ENCODE assay signal across 24 cellular contexts in genomic region chr21:42075686-42076471, GRCh38. TPM values are rescaled to one million over a fixed set of nuclear protein-coding genes. Genes with fewer than 3 reads are reported as not detected.
DNase-seq lines count a peak whose midpoint lies in the region; ATAC-seq and TF ChIP-seq lines count a peak whose summit lies in the region.
"Had no signal": no experiment of that assay in that cellular context is flagged by ENCODE, and none has a peak within 500 bp of the region (broad histone marks: within the 10 kb centered on the region; RNA-seq: fewer than 3 reads in every experiment).

No MANE protein-coding gene starts in this region.

- H3K27me3 Mint-ChIP-seq in endodermal cell (ENCODE audit: insufficient read depth), result no peaks in the 10 kb centered on the region
- H3K27me3 Mint-ChIP-seq: CD4-positive, alpha-beta memory T cell had no signal

- H3K4me3 ChIP-seq in WERI-Rb-1 (ENCODE audit: low read depth, low read length) (no peak overlapping the region), endodermal cell (ENCODE audit: low read length) (no peak overlapping the region), osteoblast (ENCODE audit: insufficient read depth, low read length) (no peak overlapping the region), trophoblast cell (ENCODE audit: low read depth, low read length) (no peak overlapping the region), right lobe of liver (no peak overlapping the region)
- H3K4me3 ChIP-seq: BLaER1 treated with 17β-estradiol and CSF1 and Interleukin-3, amounts not matched to agents 10 nM and 100 nM; Peyer's patch had no signal

- H3K4me1 Mint-ChIP-seq in endodermal cell, result peaks cover 27% of the 10 kb centered on the region

- H3K9me3 Mint-ChIP-seq in endodermal cell, result peaks cover 6% of the 10 kb centered on the region
- H3K9me3 Mint-ChIP-seq: CD4-positive, alpha-beta memory T cell; HFFc6 had no signal

- no peaks in the 10 kb centered on the region for H3K36me3 ChIP-seq in WERI-Rb-1
- H3K36me3 ChIP-seq in endodermal cell (ENCODE audit: control insufficient read depth, insufficient read depth, low read length), result no peaks in the 10 kb centered on the region
- no peaks in the 10 kb centered on the region for H3K36me3 ChIP-seq in osteoblast (ENCODE audit: insufficient read depth, low read length)
- H3K36me3 ChIP-seq in trophoblast cell (ENCODE audit: control insufficient read depth in 1 of 2, insufficient read depth in 2 of 2, low read length in 2 of 2), result no peaks in the 10 kb centered on the region
- H3K36me3 ChIP-seq in right lobe of liver, result no peaks in the 10 kb centered on the region
- H3K36me3 ChIP-seq: BLaER1 treated with 17β-estradiol and CSF1 and Interleukin-3, amounts not matched to agents 10 nM and 100 nM; Peyer's patch had no signal

- peak overlapping the region; percentile 91 for H3K27ac Mint-ChIP-seq in endodermal cell
- H3K27ac Mint-ChIP-seq: HFFc6 had no signal

- H3K18ac ChIP-seq in trophoblast cell (ENCODE audit: low read length), result no peak overlapping the region

- no peak overlapping the region for H3K4ac ChIP-seq in trophoblast cell (ENCODE audit: low read depth, low read length)

- H3K27ac ChIP-seq in WERI-Rb-1, result peak overlapping the region; percentile 14; the same call in 1 of the 2 replicates
- no peak overlapping the region for H3K27ac ChIP-seq in endodermal cell (ENCODE audit: low read depth, low read length)
- H3K27ac ChIP-seq in osteoblast (ENCODE audit: low read depth, low read length), result no peak overlapping the region
- H3K27ac ChIP-seq in trophoblast cell (ENCODE audit: low read depth, low read length), result no peak overlapping the region
- H3K27ac ChIP-seq in right lobe of liver, result no peak overlapping the region
- H3K27ac ChIP-seq: BLaER1 treated with 17β-estradiol and CSF1 and Interleukin-3, amounts not matched to agents 10 nM and 100 nM; KMS-11; Peyer's patch had no signal

- H2AFZ ChIP-seq in osteoblast (ENCODE audit: low read length) (no peak overlapping the region), trophoblast cell (ENCODE audit: insufficient read depth, low read length, poor library complexity) (no peak overlapping the region)

- TF ChIP-seq CTCF in WERI-Rb-1 (IDR thresholded peaks at IDR 0.05; ENCODE audit: low read depth, low read length) (peak; percentile 77), endodermal cell (conservative IDR thresholded peaks at IDR 0.05) (peak; percentile 17), osteoblast (IDR thresholded peaks at IDR 0.05; ENCODE audit: extremely low read depth, low read depth, low read length) (no peak), right lobe of liver (IDR thresholded peaks at IDR 0.05) (no peak)

- no peaks in the 10 kb centered on the region for H3K27me3 ChIP-seq in WERI-Rb-1 (ENCODE audit: insufficient read depth, low read depth, severe bottlenecking)
- H3K27me3 ChIP-seq in endodermal cell (ENCODE audit: control insufficient read depth, insufficient read depth, low read length, poor library complexity, severe bottlenecking), result no peaks in the 10 kb centered on the region
- H3K27me3 ChIP-seq in osteoblast (ENCODE audit: insufficient read depth, low read length), result peaks cover 37% of the 10 kb centered on the region
- H3K27me3 ChIP-seq in trophoblast cell (ENCODE audit: insufficient read depth, low read length), result no peaks in the 10 kb centered on the region
- peaks cover 0 to 4% of the 10 kb centered on the region in 2 donors for H3K27me3 ChIP-seq in right lobe of liver
- H3K27me3 ChIP-seq: Peyer's patch had no signal

- 92 to 97% methylated on average over 25 to 35 of the region's 35 CpGs for WGBS in endodermal cell (ENCODE audit: insufficient coverage in 1 of 2, insufficient read length in 1 of 2), 2 experiments
- no CpG with 5 or more reads among the region's 35 CpGs for WGBS in trophoblast cell (ENCODE audit: extremely low coverage, insufficient coverage, insufficient read length)
- 96% methylated on average over 5 of the region's 35 CpGs for WGBS in right lobe of liver (ENCODE audit: insufficient coverage, low coverage, low lambda C conversion rate, missing lambda C conversion rate)

- H3K4me1 ChIP-seq in endodermal cell (ENCODE audit: control insufficient read depth, insufficient read depth, low read length) (peaks cover 6% of the 10 kb centered on the region), osteoblast (ENCODE audit: insufficient read depth, low read length) (peaks cover 7% of the 10 kb centered on the region), trophoblast cell (ENCODE audit: control insufficient read depth in 1 of 2, insufficient read depth in 2 of 2, low read length in 2 of 2) (peaks cover 0 to 2% of the 10 kb centered on the region in 2 experiments), right lobe of liver (no peaks in the 10 kb centered on the region)
- H3K4me1 ChIP-seq: Peyer's patch had no signal

- no peak overlapping the region for H3K23ac ChIP-seq in trophoblast cell (ENCODE audit: low read length)

- H3K14ac ChIP-seq in trophoblast cell (ENCODE audit: low read length), result no peak overlapping the region

- no peaks in the 10 kb centered on the region for H4K20me1 ChIP-seq in osteoblast (ENCODE audit: insufficient read depth, low read length)

- no peak overlapping the region for H4K12ac ChIP-seq in trophoblast cell (ENCODE audit: low read depth, low read length)

- H4K91ac ChIP-seq in trophoblast cell (ENCODE audit: low read depth, low read length), result no peak overlapping the region

- peaks cover 2% of the 10 kb centered on the region for H3K36me3 Mint-ChIP-seq in endodermal cell (ENCODE audit: low read depth)
- H3K36me3 Mint-ChIP-seq: CD4-positive, alpha-beta memory T cell had no signal

- H2BK120ac ChIP-seq in trophoblast cell (ENCODE audit: insufficient read depth, low read length, poor library complexity), result no peak overlapping the region

- H2AK5ac ChIP-seq in trophoblast cell (ENCODE audit: low read length), result no peak overlapping the region

- H3K79me1 ChIP-seq in trophoblast cell (ENCODE audit: low read length), result no peaks in the 10 kb centered on the region

- no peak for TF ChIP-seq POLR2A in right lobe of liver (IDR thresholded peaks at IDR 0.05)

- no peak overlapping the region for H3K4me3 Mint-ChIP-seq in endodermal cell
- H3K4me3 Mint-ChIP-seq: CD4-positive, alpha-beta memory T cell; HFFc6 had no signal

- H3K79me2 ChIP-seq in osteoblast (ENCODE audit: insufficient read depth, low read length), result no peaks in the 10 kb centered on the region
- no peaks in the 10 kb centered on the region for H3K79me2 ChIP-seq in trophoblast cell (ENCODE audit: control insufficient read depth, insufficient read depth, low read length, poor library complexity)

- no peak overlapping the region for H2BK12ac ChIP-seq in trophoblast cell (ENCODE audit: low read length)

- ATAC-seq in HG03432 (IDR thresholded peaks at IDR 0.05; ENCODE audit: unreplicated experiment) (no peak), right lobe of liver (no peak)

- no peaks in the 10 kb centered on the region for H3K9me3 ChIP-seq in WERI-Rb-1 (ENCODE audit: severe bottlenecking)
- H3K9me3 ChIP-seq in endodermal cell (ENCODE audit: control insufficient read depth, low read length), result peaks cover 5% of the 10 kb centered on the region
- H3K9me3 ChIP-seq in osteoblast (ENCODE audit: low read depth, low read length), result no peaks in the 10 kb centered on the region
- H3K9me3 ChIP-seq in trophoblast cell (ENCODE audit: insufficient read depth, low read depth, low read length), result no peaks in the 10 kb centered on the region
- H3K9me3 ChIP-seq in right lobe of liver, result no peaks in the 10 kb centered on the region
- H3K9me3 ChIP-seq: BLaER1 treated with 17β-estradiol and CSF1 and Interleukin-3, amounts not matched to agents 10 nM and 100 nM; Peyer's patch had no signal

- H3K4me2 ChIP-seq in osteoblast (ENCODE audit: insufficient read depth, low read length), result no peak overlapping the region
- H3K4me2 ChIP-seq in trophoblast cell (ENCODE audit: low read length), result no peak overlapping the region
- H3K4me2 ChIP-seq: BLaER1 treated with 17β-estradiol and CSF1 and Interleukin-3, amounts not matched to agents 10 nM and 100 nM; KMS-11 had no signal

- DNase-seq in ELF-1 (ENCODE audit: low read depth, low spot score) (peak; percentile 61), WERI-Rb-1 (peak; percentile 70), endodermal cell (no peak), osteoblast (ENCODE audit: insufficient read length, low spot score, missing footprints) (peak; percentile 38), trophoblast cell (no peak), right lobe of liver (no peak)
- no peak for DNase-seq in activated CD4-positive, CD25-positive, alpha-beta regulatory T cell treated with anti-CD3 and anti-CD28 coated beads, Interleukin-2, amount 50 U/mL, for 72 hours
- DNase-seq: 8988T; Calu3; CD4-positive, alpha-beta memory T cell; DMS153; H7; HFFc6; NCI-H1694; NCI-H2081; NCI-H2171; NCI-H345; NCI-H524; NCI-H774 had no signal

- H4K8ac ChIP-seq in trophoblast cell (ENCODE audit: low read depth, low read length), result no peak overlapping the region

- H2BK5ac ChIP-seq in trophoblast cell (ENCODE audit: low read depth, low read length, poor library complexity), result no peak overlapping the region

- intact Hi-C loops in right lobe of liver (cut with DNase I), result no loop called here

- peak overlapping the region; percentile 47 for H3K9ac ChIP-seq in endodermal cell (ENCODE audit: extremely low read depth, low read length, poor library complexity, severe bottlenecking)
- no peak overlapping the region for H3K9ac ChIP-seq in trophoblast cell (ENCODE audit: low read length)
- H3K9ac ChIP-seq: BLaER1 treated with 17β-estradiol and CSF1 and Interleukin-3, amounts not matched to agents 10 nM and 100 nM; KMS-11 had no signal

RNA-seq across cellular contexts. Expression of gene UMODL1, which starts 4.8 kb away (rescaled TPM):
- under 1 TPM; 0.24 to 0.49 TPM for total RNA-seq in endodermal cell
- polyA plus RNA-seq in endodermal cell (2013, experiment 1 of 2), result 0.11 TPM
- 0.46 TPM for polyA plus RNA-seq in endodermal cell (2013, experiment 2 of 2)
- total RNA-seq in osteoblast, result under 0.01 TPM in 1 of 2 replicates, not detected in the other
- polyA plus RNA-seq in trophoblast cell (2013), result not detected in 2 replicates
- total RNA-seq in right lobe of liver, result 1 to 10 TPM in 2 of 6 experiments, under 1 TPM in 2, not detected in 2; 0.06 to 1.2 (median 0.75) TPM
- total RNA-seq: Calu3, HFFc6, HT1080 had no signal

Comparison
In these comparisons a context has a peak if more than half of its experiments do, and no peak if none do; other contexts are left out.
1. DNase-seq: peak in ELF-1 (single experiment), WERI-Rb-1 (single experiment) and osteoblast (single experiment); none in endodermal cell (single experiment), activated CD4-positive, CD25-positive, alpha-beta regulatory T cell treated with anti-CD3 and anti-CD28 coated beads, Interleukin-2, amount 50 U/mL, for 72 hours (single experiment), trophoblast cell (0 of 2) and right lobe of liver (0 of 3).
2. CTCF ChIP-seq: peak in WERI-Rb-1 (single experiment) and endodermal cell (single experiment); none in osteoblast (single experiment) and right lobe of liver (0 of 4).